Comparison of ENCODE assay signal across 9 cellular contexts in genomic region chrX:110317079-110317819, GRCh38. TPM values are rescaled to one million over a fixed set of nuclear protein-coding genes. Genes with fewer than 3 reads are reported as not detected.
A peak's percentile ranks its signal among the peaks of the same experiment; 100 is the strongest.
DNase-seq lines count a peak whose midpoint lies in the region; ATAC-seq, FAIRE-seq and TF ChIP-seq lines count a peak whose summit lies in the region.
"Had no signal": no experiment of that assay in that cellular context is flagged by ENCODE, and none has a peak within 500 bp of the region (broad histone marks: within the 10 kb centered on the region; RNA-seq: fewer than 3 reads in every experiment).

No MANE protein-coding gene starts in this region.

- peaks cover 26% of the 10 kb centered on the region for H3K27me3 ChIP-seq in neutrophil

- H3K9me3 Mint-ChIP-seq in activated T-helper 17 cell treated with anti-CD3 and anti-CD28 coated beads, Interleukin-2, amount 50 U/mL, for 72 hours: no peaks in the 10 kb centered on the region

- peak; percentile 34 for ATAC-seq in activated T-helper 17 cell treated with anti-CD3 and anti-CD28 coated beads, Interleukin-2, amount 50 U/mL, for 72 hours (replicated peaks)

- no peak for FAIRE-seq in H54 (lab: Jason Lieb, UNC)
- no peak for FAIRE-seq in RCC 7860 (lab: Jason Lieb, UNC)
- FAIRE-seq: endometrium had no signal

- H3K36me3 ChIP-seq in neutrophil (no peaks in the 10 kb centered on the region), urinary bladder (ENCODE audit: insufficient read depth) (no peaks in the 10 kb centered on the region)

- H3K27ac ChIP-seq in neutrophil (peak overlapping the region; percentile 35), urinary bladder (ENCODE audit: low read depth) (peak overlapping the region; percentile 92)

- H3K4me3 ChIP-seq in GM08714 (ENCODE audit: low read length): peak overlapping the region; percentile 68
- peak overlapping the region; percentile 67 to 77 for H3K4me3 ChIP-seq in foreskin fibroblast (ENCODE audit: low read depth in 1 of 2, low read length in 2 of 2)
- H3K4me3 ChIP-seq in neutrophil (ENCODE audit: low read depth in 1 of 2, low read length in 1 of 2): peak overlapping the region; percentile 63 to 67
- peak overlapping the region; percentile 72 for H3K4me3 ChIP-seq in urinary bladder (ENCODE audit: low read depth, low read length)

- no peaks in the 10 kb centered on the region for H3K27me3 Mint-ChIP-seq in activated T-helper 17 cell treated with anti-CD3 and anti-CD28 coated beads, Interleukin-2, amount 50 U/mL, for 72 hours

- H3K36me3 Mint-ChIP-seq in activated T-helper 17 cell treated with anti-CD3 and anti-CD28 coated beads, Interleukin-2, amount 50 U/mL, for 72 hours (ENCODE audit: low read depth): no peaks in the 10 kb centered on the region

- H3K4me1 ChIP-seq in neutrophil (ENCODE audit: control insufficient read depth in 1 of 2, insufficient read depth in 1 of 2, low read depth in 1 of 2, low read length in 1 of 2) (peaks cover 5 to 10% of the 10 kb centered on the region in 2 experiments), urinary bladder (ENCODE audit: insufficient read depth) (no peaks in the 10 kb centered on the region)

- TF ChIP-seq POLR2A in H54 (IDR thresholded peaks at IDR 0.05; ENCODE audit: low read depth, low read length): no peak

- peaks cover 3% of the 10 kb centered on the region for H3K4me1 Mint-ChIP-seq in activated T-helper 17 cell treated with anti-CD3 and anti-CD28 coated beads, Interleukin-2, amount 50 U/mL, for 72 hours

- under 1% methylated on average over 34 of the region's 40 CpGs for WGBS in urinary bladder

- DNase-seq in H54 (ENCODE audit: insufficient read length, low spot score): peak; percentile 18
- peak; percentile 5 for DNase-seq in NCI-H1694 treated with DMSO at 0.1 percent for 48 hours (lab: John Stamatoyannopoulos, UW)
- DNase-seq in foreskin fibroblast: peak in 1 of 2 donors; percentile 23
- DNase-seq in RCC 7860 (ENCODE audit: low spot score): no peak

- H3K27ac Mint-ChIP-seq in activated T-helper 17 cell treated with anti-CD3 and anti-CD28 coated beads, Interleukin-2, amount 50 U/mL, for 72 hours: peak overlapping the region; percentile 88

- no peaks in the 10 kb centered on the region for H3K9me3 ChIP-seq in neutrophil

- TF ChIP-seq CTCF in foreskin fibroblast (IDR thresholded peaks at IDR 0.05; ENCODE audit: low read depth, low read length) (no peak), neutrophil (IDR thresholded peaks at IDR 0.05) (no peak)

- H3K4me3 Mint-ChIP-seq in activated T-helper 17 cell treated with anti-CD3 and anti-CD28 coated beads, Interleukin-2, amount 50 U/mL, for 72 hours: peak overlapping the region; percentile 90

RNA-seq across cellular contexts. Expression of gene AMMECR1, which starts 0.6 kb away (rescaled TPM):
- total RNA-seq in activated T-helper 17 cell treated with anti-CD3 and anti-CD28 coated beads, Interleukin-2, amount 50 U/mL, for 72 hours: 10 to 100 TPM in 1 of 2 donors, 1 to 10 TPM in 1; 7.9 to 10.3 TPM
- total RNA-seq in urinary bladder: 14.1 TPM
- 3.6 TPM for polyA plus RNA-seq in urinary bladder

RNA-seq across cellular contexts. Expression of gene RTL9, which starts 41.4 kb away (rescaled TPM):
- not detected for total RNA-seq in activated T-helper 17 cell treated with anti-CD3 and anti-CD28 coated beads, Interleukin-2, amount 50 U/mL, for 72 hours
- 0.48 TPM for total RNA-seq in urinary bladder
- 0.10 TPM for polyA plus RNA-seq in urinary bladder
